In genomic region chr9:105244996-105245719, GRCh38 we compare ENCODE assay signal across 8 cellular contexts. TPM values are rescaled to one million over a fixed set of nuclear protein-coding genes. Genes with fewer than 3 reads are reported as not detected.
DNase-seq lines count a peak whose midpoint lies in the region; ATAC-seq and TF ChIP-seq lines count a peak whose summit lies in the region.

No MANE protein-coding gene starts in this region.

- H3K79me1 ChIP-seq in trophoblast cell (ENCODE audit: low read length), result peaks cover 18% of the 10 kb centered on the region

- peak overlapping the region; percentile 97 for H2BK120ac ChIP-seq in trophoblast cell (ENCODE audit: insufficient read depth, low read length, poor library complexity)

- DNase-seq in COLO668 (lab: John Stamatoyannopoulos, UW; ENCODE audit: unreplicated experiment) (peak; percentile 84), SK-N-DZ (ENCODE audit: low spot score) (peak; percentile 14), heart left ventricle (peak; percentile 34 to 73 (median 45)), trophoblast cell (peak; percentile 44 to 62), vagina (ENCODE audit: extremely low spot score in 2 of 2) (no peak)
- peak; percentile 1 for DNase-seq in activated naive CD8-positive, alpha-beta T cell treated with anti-CD3 and anti-CD28 coated beads, Interleukin-2, amount 50 U/mL, for 16 hours (ENCODE audit: low read depth, low spot score)

- H3K36me3 ChIP-seq in heart left ventricle, result no peaks in the 10 kb centered on the region
- no peaks in the 10 kb centered on the region for H3K36me3 ChIP-seq in trophoblast cell (ENCODE audit: control insufficient read depth in 1 of 2, insufficient read depth in 2 of 2, low read length in 2 of 2)
- no peaks in the 10 kb centered on the region for H3K36me3 ChIP-seq in vagina

- peak overlapping the region; percentile 98 for H4K91ac ChIP-seq in trophoblast cell (ENCODE audit: low read depth, low read length)

- peak in 1 of 2 donors; percentile 30 for TF ChIP-seq POLR2A in heart left ventricle (IDR thresholded peaks at IDR 0.05)
- TF ChIP-seq POLR2A in vagina (IDR thresholded peaks at IDR 0.05), result no peak

- no peaks in the 10 kb centered on the region for H3K9me3 Mint-ChIP-seq in IgD-negative memory B cell

- H3K4me1 ChIP-seq in heart left ventricle, result peaks cover 0 to 50% (median 29%) of the 10 kb centered on the region in 12 donors
- H3K4me1 ChIP-seq in trophoblast cell (ENCODE audit: control insufficient read depth in 1 of 2, insufficient read depth in 2 of 2, low read length in 2 of 2), result peaks cover 3 to 5% of the 10 kb centered on the region in 2 experiments
- H3K4me1 ChIP-seq in vagina, result peaks cover 43% of the 10 kb centered on the region

- H3K9me3 ChIP-seq in heart left ventricle (no peaks in the 10 kb centered on the region), trophoblast cell (ENCODE audit: insufficient read depth, low read depth, low read length) (no peaks in the 10 kb centered on the region), vagina (no peaks in the 10 kb centered on the region)

- H2BK12ac ChIP-seq in trophoblast cell (ENCODE audit: low read length), result peak overlapping the region; percentile 44

- H2AK5ac ChIP-seq in trophoblast cell (ENCODE audit: low read length), result peak overlapping the region; percentile 71

- peak overlapping the region; percentile 91 to 98 (median 96) for H3K4me3 Mint-ChIP-seq in IgD-negative memory B cell

- H3K36me3 Mint-ChIP-seq in IgD-negative memory B cell, result peaks cover 2% of the 10 kb centered on the region

- peak overlapping the region; percentile 75 for H3K9ac ChIP-seq in trophoblast cell (ENCODE audit: low read length)

- peak overlapping the region; percentile 81 for H4K8ac ChIP-seq in trophoblast cell (ENCODE audit: low read depth, low read length)

- ATAC-seq in GM21381 (IDR thresholded peaks at IDR 0.05; ENCODE audit: unreplicated experiment), result peak; percentile 14
- ATAC-seq in heart left ventricle, result peak; percentile 18 to 35 (median 25)

- peak in 2 of 12 donors; percentile 6 to 19 for TF ChIP-seq CTCF in heart left ventricle (IDR thresholded peaks at IDR 0.05)
- no peak for TF ChIP-seq CTCF in vagina (IDR thresholded peaks at IDR 0.05)

- peak overlapping the region; percentile 90 for H3K14ac ChIP-seq in trophoblast cell (ENCODE audit: low read length)

- H3K27me3 Mint-ChIP-seq in IgD-negative memory B cell, result peaks cover 12% of the 10 kb centered on the region

- peak overlapping the region; percentile 73 to 89 (median 82) for H3K27ac ChIP-seq in heart left ventricle
- H3K27ac ChIP-seq in trophoblast cell (ENCODE audit: low read depth, low read length), result peak overlapping the region; percentile 92
- H3K27ac ChIP-seq in vagina, result peak overlapping the region; percentile 85

- peak overlapping the region; percentile 10 for H4K12ac ChIP-seq in trophoblast cell (ENCODE audit: low read depth, low read length)

- peak overlapping the region; percentile 42 for H2AFZ ChIP-seq in trophoblast cell (ENCODE audit: insufficient read depth, low read length, poor library complexity)

- H3K27ac Mint-ChIP-seq in IgD-negative memory B cell, result peak overlapping the region; percentile 63 to 92 (median 91)

- peaks cover 5% of the 10 kb centered on the region for H3K79me2 ChIP-seq in trophoblast cell (ENCODE audit: control insufficient read depth, insufficient read depth, low read length, poor library complexity)

- H3K4me2 ChIP-seq in trophoblast cell (ENCODE audit: low read length), result peak overlapping the region; percentile 86

- H3K23ac ChIP-seq in trophoblast cell (ENCODE audit: low read length), result no peak overlapping the region

- H3K27me3 ChIP-seq in heart left ventricle (no peaks in the 10 kb centered on the region), trophoblast cell (ENCODE audit: insufficient read depth, low read length) (no peaks in the 10 kb centered on the region), vagina (no peaks in the 10 kb centered on the region)

- peak overlapping the region; percentile 94 for H2BK5ac ChIP-seq in trophoblast cell (ENCODE audit: low read depth, low read length, poor library complexity)

- WGBS in heart left ventricle, 4 donors, result 0% methylated on average over 46 to 53 of the region's 53 CpGs
- no CpG with 5 or more reads among the region's 53 CpGs for WGBS in trophoblast cell (ENCODE audit: extremely low coverage, insufficient coverage, insufficient read length)

- peaks cover 9 to 21% (median 19%) of the 10 kb centered on the region in 3 donors for H3K4me1 Mint-ChIP-seq in IgD-negative memory B cell

- intact Hi-C loops in heart left ventricle (cut with DNase I), result loop anchor here in 6 of 10 donors (5.0 to 10.0 kb wide), 8 partner anchors 47 to 380 kb away; no protein-coding TSS in a partner anchor
- intact Hi-C loops in vagina (cut with DNase I), result no loop called here

- H3K4me3 ChIP-seq in heart left ventricle (peak overlapping the region; percentile 70 to 90 (median 82)), trophoblast cell (ENCODE audit: low read depth, low read length) (peak overlapping the region; percentile 92), vagina (peak overlapping the region; percentile 91 to 97)

- H3K4ac ChIP-seq in trophoblast cell (ENCODE audit: low read depth, low read length), result peak overlapping the region; percentile 88

- H3K18ac ChIP-seq in trophoblast cell (ENCODE audit: low read length), result peak overlapping the region; percentile 88

RNA-seq across cellular contexts. Expression of gene SLC44A1, which starts 0.7 kb away (rescaled TPM):
- polyA plus RNA-seq in IgD-negative memory B cell, result 12.1 TPM
- 10.1 and 11.4 TPM in 2 replicates for polyA plus RNA-seq in SK-N-DZ (2014; cell fraction: cytosol; rRNA removed)
- polyA plus RNA-seq in SK-N-DZ (2014; cell fraction: nucleus; rRNA removed), result 3.4 and 5.2 TPM in 2 replicates
- total RNA-seq in heart left ventricle, result 10 to 100 TPM; 14.6 to 29.4 (median 21.3) TPM
- polyA plus RNA-seq in heart left ventricle, result 10 to 100 TPM in 1 of 2 donors, 1 to 10 TPM in 1; 5.1 to 21.5 TPM
- 26.0 and 26.8 TPM in 2 replicates for polyA plus RNA-seq in trophoblast cell (2013)
- 67.3 TPM for total RNA-seq in vagina

Comparison
In these comparisons a context has a peak if more than half of its experiments do, and no peak if none do; other contexts are left out.
1. DNase-seq: peak in COLO668 (single experiment), SK-N-DZ (single experiment), activated naive CD8-positive, alpha-beta T cell treated with anti-CD3 and anti-CD28 coated beads, Interleukin-2, amount 50 U/mL, for 16 hours (single experiment), heart left ventricle (5 of 5) and trophoblast cell (2 of 2); none in vagina (0 of 2).
2. Peak in every context shown above with its lines, with median percentiles within 50 percentile points of each other: H3K27ac ChIP-seq and H3K4me3 ChIP-seq.